Comparison of ENCODE assay signal across 8 cellular contexts in the genomic region with DNA sequence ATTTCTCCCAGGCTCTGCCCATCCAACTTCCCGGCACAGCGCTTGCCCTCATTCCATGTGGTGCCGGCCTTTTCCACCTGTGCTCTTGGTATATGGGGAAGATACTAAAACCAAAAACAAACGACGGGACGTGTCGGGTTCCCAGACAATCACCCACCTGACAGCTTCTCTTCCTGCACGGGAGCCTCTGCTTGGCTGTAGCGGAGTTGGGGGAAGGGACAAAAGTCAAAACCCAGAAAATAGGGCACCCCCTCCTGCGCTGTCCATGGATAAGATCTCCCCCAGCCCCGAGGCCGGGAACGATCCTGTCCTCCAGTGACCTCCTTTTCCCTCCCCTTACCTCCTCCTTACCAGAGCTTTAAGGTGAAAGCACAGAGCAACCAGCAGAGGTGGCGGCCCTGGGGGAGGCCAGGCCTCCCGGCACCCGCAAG. TPM values are rescaled to one million over a fixed set of nuclear protein-coding genes. Genes with fewer than 3 reads are reported as not detected.
A peak's percentile ranks its signal among the peaks of the same experiment; 100 is the strongest.
DNase-seq lines count a peak whose midpoint lies in the region; ATAC-seq, FAIRE-seq and TF ChIP-seq lines count a peak whose summit lies in the region.

No MANE protein-coding gene starts in this region.

- H3K9me3 ChIP-seq in astrocyte (ENCODE audit: insufficient read depth, low read depth, low read length) (no peaks in the 10 kb centered on the region), left lung (no peaks in the 10 kb centered on the region), tibial artery (no peaks in the 10 kb centered on the region)

- peaks cover 21% of the 10 kb centered on the region for H3K36me3 ChIP-seq in astrocyte (ENCODE audit: insufficient read depth, low read length)
- peaks cover 0 to 53% of the 10 kb centered on the region in 2 donors for H3K36me3 ChIP-seq in left lung
- peaks cover 14 to 59% (median 34%) of the 10 kb centered on the region in 3 donors for H3K36me3 ChIP-seq in tibial artery

- ATAC-seq in left lung: peak; percentile 5
- no peak for ATAC-seq in GM21825 (IDR thresholded peaks at IDR 0.05; ENCODE audit: unreplicated experiment)

- DNase-seq in activated T-cell treated with anti-CD3 and anti-CD28 coated beads, Interleukin-2, amount 50 U/mL, for 24 hours: no peak
- no peak for DNase-seq in activated T-cell treated with anti-CD3 and anti-CD28 coated beads, Interleukin-2, amount 50 U/mL, for 1 hour
- DNase-seq in astrocyte (ENCODE audit: low read depth): no peak
- no peak for DNase-seq in left lung
- no peak for DNase-seq in tibial artery
- DNase-seq in middle frontal gyrus (ENCODE audit: extremely low spot score, low spot score): no peak
- no peak for DNase-seq in stimulated activated CD4-positive, alpha-beta T cell treated with anti-CD3 and anti-CD28 coated beads, Interleukin-15, amount 100 ng/mL, for 24 hours

- H3K4me3 ChIP-seq in astrocyte (ENCODE audit: insufficient read depth, low read depth, low read length) (peak overlapping the region; percentile 90), left lung (peak overlapping the region; percentile 98 to 99), tibial artery (peak overlapping the region; percentile 95 to 99)

- no peak for TF ChIP-seq CTCF in astrocyte (IDR thresholded peaks at IDR 0.05; ENCODE audit: insufficient read depth, low read depth, low read length)
- TF ChIP-seq CTCF in left lung (IDR thresholded peaks at IDR 0.05): no peak
- no peak for TF ChIP-seq CTCF in tibial artery (IDR thresholded peaks at IDR 0.05)

- no peak for FAIRE-seq in astrocyte (lab: Jason Lieb, UNC)

- H3K27me3 ChIP-seq in astrocyte (ENCODE audit: insufficient read depth, low read length) (no peaks in the 10 kb centered on the region), left lung (no peaks in the 10 kb centered on the region), tibial artery (no peaks in the 10 kb centered on the region)

- peak overlapping the region; percentile 88 for H2AFZ ChIP-seq in astrocyte (ENCODE audit: low read depth, low read length)

- peak overlapping the region; percentile 99 for H3K4me3 Mint-ChIP-seq in activated T-cell treated with anti-CD3 and anti-CD28 coated beads, Interleukin-2, amount 50 U/mL, for 24 hours
- peak overlapping the region; percentile 91 for H3K4me3 Mint-ChIP-seq in astrocyte (ENCODE audit: unreplicated experiment)

- H3K36me3 Mint-ChIP-seq in activated T-cell treated with anti-CD3 and anti-CD28 coated beads, Interleukin-2, amount 50 U/mL, for 24 hours (ENCODE audit: low read depth): peaks cover 65% of the 10 kb centered on the region
- H3K36me3 Mint-ChIP-seq in astrocyte (ENCODE audit: low read depth, unreplicated experiment): peaks cover 10% of the 10 kb centered on the region

- H3K9ac ChIP-seq in astrocyte (ENCODE audit: low read length): peak overlapping the region; percentile 92

- H4K20me1 ChIP-seq in astrocyte (ENCODE audit: insufficient read depth, low read length): peaks cover 12% of the 10 kb centered on the region

- H3K4me1 Mint-ChIP-seq in activated T-cell treated with anti-CD3 and anti-CD28 coated beads, Interleukin-2, amount 50 U/mL, for 24 hours (ENCODE audit: low read depth): peaks cover 42% of the 10 kb centered on the region
- peaks cover 6% of the 10 kb centered on the region for H3K4me1 Mint-ChIP-seq in astrocyte (ENCODE audit: low read depth, unreplicated experiment)

- peaks cover 8% of the 10 kb centered on the region for H3K4me1 ChIP-seq in astrocyte (ENCODE audit: insufficient read depth, low read length)
- H3K4me1 ChIP-seq in left lung: peaks cover 15 to 49% of the 10 kb centered on the region in 2 donors
- H3K4me1 ChIP-seq in tibial artery: peaks cover 0 to 23% (median 16%) of the 10 kb centered on the region in 4 donors

- no peaks in the 10 kb centered on the region for H3K27me3 Mint-ChIP-seq in activated T-cell treated with anti-CD3 and anti-CD28 coated beads, Interleukin-2, amount 50 U/mL, for 24 hours
- no peaks in the 10 kb centered on the region for H3K27me3 Mint-ChIP-seq in astrocyte (ENCODE audit: low read depth, unreplicated experiment)

- H3K27ac ChIP-seq in astrocyte (ENCODE audit: low read depth, low read length) (peak overlapping the region; percentile 57), left lung (peak overlapping the region; percentile 90), tibial artery (peak overlapping the region; percentile 95 to 97)

- H3K79me2 ChIP-seq in astrocyte (ENCODE audit: insufficient read depth, low read length): peaks cover 21% of the 10 kb centered on the region

- no peaks in the 10 kb centered on the region for H3K9me3 Mint-ChIP-seq in activated T-cell treated with anti-CD3 and anti-CD28 coated beads, Interleukin-2, amount 50 U/mL, for 24 hours
- no peaks in the 10 kb centered on the region for H3K9me3 Mint-ChIP-seq in astrocyte (ENCODE audit: unreplicated experiment)

- H3K4me2 ChIP-seq in astrocyte (ENCODE audit: low read length): peak overlapping the region; percentile 95

- intact Hi-C loops in left lung (cut with DNase I) (no loop called here), tibial artery (cut with DNase I; ENCODE audit: low total_unique reads) (loop anchor here (10.0 kb wide), 1 partner anchor 52 kb away; the partner anchor contains the start of gene GATAD2B)

- H3K27ac Mint-ChIP-seq in activated T-cell treated with anti-CD3 and anti-CD28 coated beads, Interleukin-2, amount 50 U/mL, for 24 hours: peak overlapping the region; percentile 97
- peak overlapping the region; percentile 95 for H3K27ac Mint-ChIP-seq in astrocyte (ENCODE audit: unreplicated experiment)

RNA-seq across cellular contexts. Expression of gene JTB, which starts 0.6 kb away (rescaled TPM):
- total RNA-seq in astrocyte: 103 TPM in 2 replicates
- 100 to 1,000 TPM; 142 to 148 TPM for total RNA-seq in left lung

RNA-seq across cellular contexts. Expression of gene CREB3L4, which starts 9.1 kb away (rescaled TPM):
- total RNA-seq in astrocyte: 5.3 and 6.1 TPM in 2 replicates
- total RNA-seq in left lung: 1 to 10 TPM; 9.3 to 10.0 TPM

RNA-seq across cellular contexts. Expression of gene RAB13, which starts 9.3 kb away (rescaled TPM):
- total RNA-seq in astrocyte: 143 and 145 TPM in 2 replicates
- 100 to 1,000 TPM; 122 to 124 TPM for total RNA-seq in left lung

RNA-seq across cellular contexts. Expression of gene SLC39A1, which starts 13.5 kb away (rescaled TPM):
- total RNA-seq in astrocyte: 90.2 and 91.7 TPM in 2 replicates
- total RNA-seq in left lung: 100 to 1,000 TPM; 111 to 185 TPM

RNA-seq across cellular contexts. Expression of gene RPS27, which starts 13.7 kb away (rescaled TPM):
- total RNA-seq in astrocyte: 1,010 and 1,149 TPM in 2 replicates
- total RNA-seq in left lung: 1,000 to 10,000 TPM; 1,116 to 1,380 TPM
